ENCODE assay signal across 26 cellular contexts in genomic region chr10:24012249-24012803, GRCh38.
DNase-seq lines count a peak whose midpoint lies in the region; ATAC-seq and TF ChIP-seq lines count a peak whose summit lies in the region.
"Had no signal": no experiment of that assay in that cellular context is flagged by ENCODE, and none has a peak within 500 bp of the region (broad histone marks: within the 10 kb centered on the region; RNA-seq: fewer than 3 reads in every experiment).

No MANE protein-coding gene starts in this region.

- H3K4me3 ChIP-seq in mesendoderm (ENCODE audit: low read length) (no peak overlapping the region), SJCRH30 (no peak overlapping the region), left ventricle myocardium inferior (no peak overlapping the region)
- H3K4me3 ChIP-seq: GM23248 had no signal

- no peaks in the 10 kb centered on the region for H3K36me3 Mint-ChIP-seq in H9 (ENCODE audit: insufficient read depth in 1 of 3, low read depth in 3 of 3)
- H3K36me3 Mint-ChIP-seq in WTC11: no peaks in the 10 kb centered on the region
- H3K36me3 Mint-ChIP-seq: CD4-positive, alpha-beta memory T cell; T-cell had no signal

- no peak overlapping the region for H2BK20ac ChIP-seq in H9 (ENCODE audit: low read depth, low read length, poor library complexity, severe bottlenecking)

- H3K27ac Mint-ChIP-seq in H9 (peak overlapping the region; percentile 37 to 61 (median 44); a peak in 4 of 7 replicates), WTC11 (no peak overlapping the region)
- H3K27ac Mint-ChIP-seq: CD4-positive, alpha-beta memory T cell; T-cell had no signal

- H3K27me3 Mint-ChIP-seq in H9 (ENCODE audit: low read depth): no peaks in the 10 kb centered on the region
- H3K27me3 Mint-ChIP-seq in WTC11 (ENCODE audit: low read depth): no peaks in the 10 kb centered on the region

- no peak for DNase-seq in H9
- DNase-seq in WTC11 (ENCODE audit: low spot score): no peak
- peak; percentile 42 for DNase-seq in mesendoderm
- DNase-seq in SJCRH30: no peak
- no peak for DNase-seq in NCI-H1930 (lab: John Stamatoyannopoulos, UW)
- no peak for DNase-seq in left ventricle myocardium inferior
- DNase-seq: C1 segment of cervical spinal cord; Caco-2; CD4-positive, alpha-beta memory T cell; DMS 273 treated with DMSO at 0.1 percent for 48 hours; DMS79; EL; GF-D8; GM23248; KBM-7; NCI-H1105 treated with DMSO at 0.1 percent for 48 hours; NCI-H146; NCI-H2029; NCI-H446; NCI-H524 treated with DMSO at 0.1 percent for 48 hours; NCI-H774; Right ventricle myocardium superior; RPMI8226; T-cell had no signal

- no peaks in the 10 kb centered on the region for H3K79me1 ChIP-seq in H9 (ENCODE audit: insufficient read depth, low read depth, low read length, poor library complexity, severe bottlenecking)
- H3K79me1 ChIP-seq in mesendoderm (ENCODE audit: low read length): no peaks in the 10 kb centered on the region

- H3K36me3 ChIP-seq in mesendoderm (ENCODE audit: control insufficient read depth, insufficient read depth, low read length): no peaks in the 10 kb centered on the region
- H3K36me3 ChIP-seq in SJCRH30: no peaks in the 10 kb centered on the region
- no peaks in the 10 kb centered on the region for H3K36me3 ChIP-seq in left ventricle myocardium inferior

- no peak overlapping the region for H4K91ac ChIP-seq in H9 (ENCODE audit: insufficient read length, low read depth, low read length)

- H3K23me2 ChIP-seq in H9 (ENCODE audit: insufficient read length, low read depth, low read length, poor library complexity, severe bottlenecking): no peaks in the 10 kb centered on the region

- no peak overlapping the region for H2BK12ac ChIP-seq in H9 (ENCODE audit: insufficient read length, low read depth, low read length)

- H3K27me3 ChIP-seq in H9 (ENCODE audit: insufficient read depth, low read length) (no peaks in the 10 kb centered on the region), mesendoderm (ENCODE audit: insufficient read depth, low read length, poor library complexity) (no peaks in the 10 kb centered on the region), SJCRH30 (no peaks in the 10 kb centered on the region), left ventricle myocardium inferior (ENCODE audit: low read depth) (no peaks in the 10 kb centered on the region)

- no peak overlapping the region for H3K9ac ChIP-seq in H9 (ENCODE audit: extremely low read depth, insufficient read length, low read length)
- no peak overlapping the region for H3K9ac ChIP-seq in mesendoderm (ENCODE audit: low read length)
- H3K9ac ChIP-seq: GM23248 had no signal

- no peak overlapping the region for H3K4me2 ChIP-seq in H9 (ENCODE audit: insufficient read depth, insufficient read length, low read length)
- no peak overlapping the region for H3K4me2 ChIP-seq in mesendoderm (ENCODE audit: low read length)

- H3K14ac ChIP-seq in H9 (ENCODE audit: insufficient read depth, low read length): no peak overlapping the region

- no peak overlapping the region for H3K27ac ChIP-seq in H9 (ENCODE audit: insufficient read length, low read depth, low read length)
- no peak overlapping the region for H3K27ac ChIP-seq in mesendoderm (ENCODE audit: low read depth, low read length)
- H3K27ac ChIP-seq in SJCRH30: no peak overlapping the region
- no peak overlapping the region for H3K27ac ChIP-seq in left ventricle myocardium inferior (replicated peaks)
- H3K27ac ChIP-seq: GM23248 had no signal

- H3K9me3 Mint-ChIP-seq in H9: no peaks in the 10 kb centered on the region
- no peaks in the 10 kb centered on the region for H3K9me3 Mint-ChIP-seq in WTC11
- H3K9me3 Mint-ChIP-seq: T-cell had no signal

- no peak overlapping the region for H2BK120ac ChIP-seq in H9 (ENCODE audit: low read depth, low read length, poor library complexity, severe bottlenecking)
- H2BK120ac ChIP-seq in mesendoderm (ENCODE audit: low read depth, low read length): no peak overlapping the region

- H2AFZ ChIP-seq in H9 (ENCODE audit: low read length): no peak overlapping the region
- H2AFZ ChIP-seq: GM23248 had no signal

- POLR2A ChIA-PET in WTC11 (lab: Charles Lee): no interaction called here

- no peak overlapping the region for H3T11ph ChIP-seq in H9 (ENCODE audit: low read length)

- no peak overlapping the region for H2BK15ac ChIP-seq in H9 (ENCODE audit: low read depth, low read length)
- no peak overlapping the region for H2BK15ac ChIP-seq in mesendoderm (replicated peaks; ENCODE audit: low read depth)

- H3K79me2 ChIP-seq in H9 (ENCODE audit: insufficient read depth, low read length): no peaks in the 10 kb centered on the region
- no peaks in the 10 kb centered on the region for H3K79me2 ChIP-seq in mesendoderm (ENCODE audit: control insufficient read depth, insufficient read depth, low read length)

- H3K18ac ChIP-seq in H9 (ENCODE audit: insufficient read length, low read depth, low read length): no peak overlapping the region
- no peak overlapping the region for H3K18ac ChIP-seq in mesendoderm (ENCODE audit: low read length)

- H3K4me3 Mint-ChIP-seq in H9: no peak overlapping the region
- no peak overlapping the region for H3K4me3 Mint-ChIP-seq in WTC11
- H3K4me3 Mint-ChIP-seq: CD4-positive, alpha-beta memory T cell; T-cell had no signal

- H3K4me1 ChIP-seq in H9 (ENCODE audit: insufficient read depth, low read length): peaks cover 5% of the 10 kb centered on the region; the same call in 1 of the 2 replicates
- peaks cover 4% of the 10 kb centered on the region for H3K4me1 ChIP-seq in mesendoderm (ENCODE audit: control insufficient read depth, low read depth, low read length)
- H3K4me1 ChIP-seq in SJCRH30: peaks cover 7% of the 10 kb centered on the region; the same call in 1 of the 2 replicates
- H3K4me1 ChIP-seq in left ventricle myocardium inferior: peaks cover 23% of the 10 kb centered on the region

- H4K20me1 ChIP-seq in H9 (ENCODE audit: control insufficient read depth, insufficient read depth, insufficient read length): no peaks in the 10 kb centered on the region

- no peak overlapping the region for H4K5ac ChIP-seq in H9 (ENCODE audit: insufficient read length, low read depth, low read length)
- no peak overlapping the region for H4K5ac ChIP-seq in mesendoderm (ENCODE audit: low read length)

- ATAC-seq in WTC11 (peak; percentile 69), GM21737 (IDR thresholded peaks at IDR 0.05; ENCODE audit: unreplicated experiment) (no peak)
- ATAC-seq: HCT116, T-cell had no signal

- intact Hi-C loops in left ventricle myocardium inferior (cut with micrococcal nuclease): no loop called here

- H3K9me3 ChIP-seq in H9 (ENCODE audit: control insufficient read depth, low read depth, low read length) (no peaks in the 10 kb centered on the region), SJCRH30 (replicated peaks) (no peaks in the 10 kb centered on the region), left ventricle myocardium inferior (replicated peaks) (no peaks in the 10 kb centered on the region)
- H3K9me3 ChIP-seq: Caco-2 had no signal

- no peak for TF ChIP-seq CTCF in H9 (conservative IDR thresholded peaks at IDR 0.05)
- no peak for TF ChIP-seq CTCF in WTC11 (IDR thresholded peaks at IDR 0.05)
- no peak for TF ChIP-seq CTCF in left ventricle myocardium inferior (IDR thresholded peaks at IDR 0.05; ENCODE audit: borderline replicate concordance)

- CTCF ChIA-PET in WTC11 (lab: Charles Lee): interaction anchor here (0.6 kb wide), 1 partner anchor 421 kb away, joined by 4 read pairs; no protein-coding TSS in a partner anchor

- H3K56ac ChIP-seq in H9 (ENCODE audit: insufficient read length, low read depth, low read length) (no peak overlapping the region), mesendoderm (ENCODE audit: low read length) (no peak overlapping the region)

- H2BK5ac ChIP-seq in H9 (ENCODE audit: insufficient read length, low read length) (no peak overlapping the region), mesendoderm (ENCODE audit: low read length) (no peak overlapping the region)

- H4K8ac ChIP-seq in H9 (replicated peaks; ENCODE audit: insufficient read length, low read depth, low read length) (no peak overlapping the region), mesendoderm (ENCODE audit: low read depth, low read length) (no peak overlapping the region)

- no peak overlapping the region for H3K23ac ChIP-seq in H9 (ENCODE audit: insufficient read length, low read depth, low read length)
- H3K23ac ChIP-seq in mesendoderm (ENCODE audit: low read length): no peak overlapping the region

- H2AK5ac ChIP-seq in H9 (ENCODE audit: insufficient read length, low read length): no peak overlapping the region
- H2AK5ac ChIP-seq in mesendoderm (ENCODE audit: low read length): no peak overlapping the region

- H3K4ac ChIP-seq in H9 (ENCODE audit: low read depth, low read length) (no peak overlapping the region), mesendoderm (ENCODE audit: low read depth, low read length) (no peak overlapping the region)

- H3K4me1 Mint-ChIP-seq in H9: peaks cover 23 to 26% of the 10 kb centered on the region in 2 experiments
- H3K4me1 Mint-ChIP-seq in WTC11: peaks cover 30% of the 10 kb centered on the region
- H3K4me1 Mint-ChIP-seq: CD4-positive, alpha-beta memory T cell; T-cell had no signal

TF ChIP-seq in WTC11, 78 proteins besides CTCF, POLR2A, EP300 and RAD21 (continues in another document):
- TF ChIP-seq EMX1 (CRISPR knock-in tag; IDR thresholded peaks at IDR 0.05) (no peak), AR (CRISPR knock-in tag; IDR thresholded peaks at IDR 0.05) (no peak), GABPB1 (CRISPR knock-in tag; IDR thresholded peaks at IDR 0.05) (no peak), RELA (CRISPR knock-in tag; IDR thresholded peaks at IDR 0.05; ENCODE audit: borderline replicate concordance) (no peak), ZNF219 (CRISPR knock-in tag; IDR thresholded peaks at IDR 0.05; ENCODE audit: borderline replicate concordance) (no peak), ATF1 (CRISPR knock-in tag; IDR thresholded peaks at IDR 0.05) (no peak)
